Comparison of ENCODE assay signal across 16 cellular contexts in genomic region chr7:3862774-3863173, GRCh38.
"Had no signal": no experiment of that assay in that cellular context is flagged by ENCODE, and none has a peak within 500 bp of the region (broad histone marks: within the 10 kb centered on the region; RNA-seq: fewer than 3 reads in every experiment).

No MANE protein-coding gene starts in this region.

- H3K4me3 ChIP-seq: adrenal gland, esophagus muscularis mucosa, gastroesophageal sphincter, heart right ventricle, pancreas, right lobe of liver, thyroid gland, uterus had no signal

- H3K27me3 ChIP-seq: adrenal gland, esophagus muscularis mucosa, gastroesophageal sphincter, heart right ventricle, pancreas, right lobe of liver, thyroid gland, uterus had no signal

- DNase-seq: activated CD4-positive, alpha-beta T cell treated with anti-CD3 and anti-CD28 coated beads, Interleukin-2, amount 50 U/mL, for 48 hours; activated gamma-delta T cell; adrenal gland; effector memory CD4-positive, alpha-beta T cell; heart right ventricle; midbrain; right lobe of liver; uterus had no signal

- H3K36me3 Mint-ChIP-seq: activated naive CD4-positive, alpha-beta T cell treated with anti-CD3 and anti-CD28 coated beads, Interleukin-2, amount 50 U/mL, for 24 hours had no signal

- H3K9me3 ChIP-seq: adrenal gland, esophagus muscularis mucosa, gastroesophageal sphincter, pancreas, right lobe of liver, thyroid gland, uterus had no signal

- H3K27ac ChIP-seq: adrenal gland, esophagus muscularis mucosa, right lobe of liver had no signal

- H3K4me3 Mint-ChIP-seq: activated CD4-positive, alpha-beta T cell treated with anti-CD3 and anti-CD28 coated beads for 36 hours; activated naive CD4-positive, alpha-beta T cell treated with anti-CD3 and anti-CD28 coated beads, Interleukin-2, amount 50 U/mL, for 24 hours; dendritic cell treated with granulocyte-macrophage colony-stimulating factor and Interleukin-4, amounts not matched to agents 40 ng/mL and 50 ng/mL, for 4 days; stimulated activated naive B cell treated with anti-CD40 and anti-IgM and Interleukin-4, amounts not matched to agents 10 μg/mL and 1 μg/mL and 100 μg/mL, for 72 hours had no signal

- H3K4me1 ChIP-seq: adrenal gland, pancreas, right lobe of liver had no signal

- H3K4me1 Mint-ChIP-seq: activated naive CD4-positive, alpha-beta T cell treated with anti-CD3 and anti-CD28 coated beads, Interleukin-2, amount 50 U/mL, for 24 hours had no signal

- H3K27ac Mint-ChIP-seq: activated CD4-positive, alpha-beta T cell treated with anti-CD3 and anti-CD28 coated beads for 36 hours; activated naive CD4-positive, alpha-beta T cell treated with anti-CD3 and anti-CD28 coated beads, Interleukin-2, amount 50 U/mL, for 24 hours; dendritic cell treated with granulocyte-macrophage colony-stimulating factor and Interleukin-4, amounts not matched to agents 40 ng/mL and 50 ng/mL, for 4 days; stimulated activated naive B cell treated with anti-CD40 and anti-IgM and Interleukin-4, amounts not matched to agents 10 μg/mL and 1 μg/mL and 100 μg/mL, for 72 hours had no signal

- H3K9me3 Mint-ChIP-seq: activated naive CD4-positive, alpha-beta T cell treated with anti-CD3 and anti-CD28 coated beads, Interleukin-2, amount 50 U/mL, for 24 hours; dendritic cell treated with granulocyte-macrophage colony-stimulating factor and Interleukin-4, amounts not matched to agents 40 ng/mL and 50 ng/mL, for 4 days had no signal

- H3K27me3 Mint-ChIP-seq: dendritic cell treated with granulocyte-macrophage colony-stimulating factor and Interleukin-4, amounts not matched to agents 40 ng/mL and 50 ng/mL, for 4 days had no signal

- H3K36me3 ChIP-seq: adrenal gland, esophagus muscularis mucosa, gastroesophageal sphincter, heart right ventricle, pancreas, right lobe of liver, thyroid gland, uterus had no signal
